ENCODE assay signal across 1 cellular context in genomic region chr1:85641598-85642556, GRCh38.
TF ChIP-seq lines count a peak whose summit lies in the region.
"Not testable (repeated sequence)": the region's sequence is repeated elsewhere in the genome, so short reads cannot be mapped to it uniquely, and the experiment has no call there.

No MANE protein-coding gene starts in this region.

TF ChIP-seq in HepG2, 621 proteins besides CTCF, POLR2A, EP300 and RAD21 (continued from another document and continues in another):
- TF ChIP-seq ZNF331 (CRISPR knock-in tag; IDR thresholded peaks at IDR 0.05) (0 out of 2 replicates have a peak, but pooled peaks have one; percentile 21), GABPB1 (CRISPR knock-in tag; IDR thresholded peaks at IDR 0.05) (peak; percentile 52; the same call in 1 of the 2 replicates), MYC (CRISPR knock-in tag; IDR thresholded peaks at IDR 0.05; ENCODE audit: borderline replicate concordance) (peak; percentile 54; the same call in 1 of the 2 replicates), ZNF292 (CRISPR knock-in tag; IDR thresholded peaks at IDR 0.05; ENCODE audit: borderline replicate concordance, low read depth) (peak; percentile 89), SOX5 (CRISPR knock-in tag; IDR thresholded peaks at IDR 0.05; ENCODE audit: borderline replicate concordance) (0 out of 2 replicates have a peak, but pooled peaks have one; percentile 27), FOXA1 (CRISPR knock-in tag; IDR thresholded peaks at IDR 0.05) (peak; percentile 83), FOXP4 (CRISPR knock-in tag; IDR thresholded peaks at IDR 0.05) (peak; percentile 50; the same call in 1 of the 2 replicates), SMC3 (IDR thresholded peaks at IDR 0.05; ENCODE audit: low read length) (0 out of 2 replicates have a peak, but pooled peaks have one; percentile 1), ZC3H13 (CRISPR knock-in tag; IDR thresholded peaks at IDR 0.05) (0 out of 2 replicates have a peak, but pooled peaks have one; percentile 32), ZMYM4 (CRISPR knock-in tag; IDR thresholded peaks at IDR 0.05) (peak; percentile 74), HOXA3 (CRISPR knock-in tag; IDR thresholded peaks at IDR 0.05) (peak; percentile 66; the same call in 1 of the 2 replicates), ARNT2 (CRISPR knock-in tag; IDR thresholded peaks at IDR 0.05; ENCODE audit: low read depth) (peak; percentile 19; the same call in 1 of the 2 replicates), GATAD1 (CRISPR knock-in tag; IDR thresholded peaks at IDR 0.05) (peak; percentile 28; the same call in 1 of the 2 replicates), SAP130 (CRISPR knock-in tag; IDR thresholded peaks at IDR 0.05; ENCODE audit: low read depth) (peak; percentile 38; the same call in 1 of the 2 replicates), ZNF629 (CRISPR knock-in tag; conservative IDR thresholded peaks at IDR 0.05) (0 out of 2 replicates have a peak, but pooled peaks have one; percentile 26), DMAP1 (CRISPR knock-in tag; IDR thresholded peaks at IDR 0.05) (0 out of 2 replicates have a peak, but pooled peaks have one; percentile 42), SOX6 (CRISPR knock-in tag; IDR thresholded peaks at IDR 0.05) (peak; percentile 17; the same call in 1 of the 2 replicates), HNF4A (CRISPR knock-in tag; IDR thresholded peaks at IDR 0.05) (0 out of 2 replicates have a peak, but pooled peaks have one; percentile 2), FOXK1 (CRISPR knock-in tag; IDR thresholded peaks at IDR 0.05; ENCODE audit: borderline replicate concordance, low read depth) (peak; percentile 30; the same call in 1 of the 2 replicates), YEATS4 (CRISPR knock-in tag; IDR thresholded peaks at IDR 0.05; ENCODE audit: borderline replicate concordance) (peak; percentile 50; the same call in 1 of the 2 replicates), ZNF317 (CRISPR knock-in tag; IDR thresholded peaks at IDR 0.05) (peak; percentile 70), LCORL (CRISPR knock-in tag; IDR thresholded peaks at IDR 0.05) (peak; percentile 8; the same call in 1 of the 2 replicates), ZNF768 (CRISPR knock-in tag; IDR thresholded peaks at IDR 0.05) (0 out of 2 replicates have a peak, but pooled peaks have one; percentile 26), GMEB1 (CRISPR knock-in tag; IDR thresholded peaks at IDR 0.05; ENCODE audit: borderline replicate concordance) (peak; percentile 48; the same call in 1 of the 2 replicates), KDM2A (CRISPR knock-in tag; IDR thresholded peaks at IDR 0.05; ENCODE audit: borderline replicate concordance, low read depth) (peak; percentile 53; the same call in 1 of the 2 replicates), ZBTB20 (CRISPR knock-in tag; IDR thresholded peaks at IDR 0.05; ENCODE audit: borderline replicate concordance, low read depth) (peak; percentile 25; the same call in 1 of the 2 replicates), SALL1 (CRISPR knock-in tag; IDR thresholded peaks at IDR 0.05) (peak; percentile 67), BRD4 (CRISPR knock-in tag; IDR thresholded peaks at IDR 0.05) (peak; percentile 71; the same call in 1 of the 2 replicates), NCOA2 (CRISPR knock-in tag; IDR thresholded peaks at IDR 0.05) (0 out of 2 replicates have a peak, but pooled peaks have one; percentile 16), ZNF644 (CRISPR knock-in tag; IDR thresholded peaks at IDR 0.05; ENCODE audit: low read depth) (peak; percentile 68; the same call in 1 of the 2 replicates), KLF16 (CRISPR knock-in tag; IDR thresholded peaks at IDR 0.05) (0 out of 4 replicates have a peak, but pooled peaks of 1 of the 2 experiments have one; percentile 13), ISL2 (CRISPR knock-in tag; IDR thresholded peaks at IDR 0.05) (0 out of 2 replicates have a peak, but pooled peaks have one; percentile 18), FOXA3 (CRISPR knock-in tag; IDR thresholded peaks at IDR 0.05) (peak; percentile 73), NFKB2 (CRISPR knock-in tag; IDR thresholded peaks at IDR 0.05; ENCODE audit: borderline replicate concordance) (peak; percentile 30; the same call in 1 of the 2 replicates), ETV5 (CRISPR knock-in tag; IDR thresholded peaks at IDR 0.05; ENCODE audit: borderline replicate concordance) (peak; percentile 48), ZNF350 (CRISPR knock-in tag; IDR thresholded peaks at IDR 0.05; ENCODE audit: borderline replicate concordance, low read depth) (peak; percentile 49; the same call in 1 of the 2 replicates)
- TF ChIP-seq, protein P1, sequence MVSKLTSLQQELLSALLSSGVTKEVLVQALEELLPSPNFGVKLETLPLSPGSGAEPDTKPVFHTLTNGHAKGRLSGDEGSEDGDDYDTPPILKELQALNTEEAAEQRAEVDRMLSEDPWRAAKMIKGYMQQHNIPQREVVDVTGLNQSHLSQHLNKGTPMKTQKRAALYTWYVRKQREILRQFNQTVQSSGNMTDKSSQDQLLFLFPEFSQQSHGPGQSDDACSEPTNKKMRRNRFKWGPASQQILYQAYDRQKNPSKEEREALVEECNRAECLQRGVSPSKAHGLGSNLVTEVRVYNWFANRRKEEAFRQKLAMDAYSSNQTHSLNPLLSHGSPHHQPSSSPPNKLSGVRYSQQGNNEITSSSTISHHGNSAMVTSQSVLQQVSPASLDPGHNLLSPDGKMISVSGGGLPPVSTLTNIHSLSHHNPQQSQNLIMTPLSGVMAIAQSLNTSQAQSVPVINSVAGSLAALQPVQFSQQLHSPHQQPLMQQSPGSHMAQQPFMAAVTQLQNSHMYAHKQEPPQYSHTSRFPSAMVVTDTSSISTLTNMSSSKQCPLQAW (CRISPR knock-in tag; IDR thresholded peaks at IDR 0.05) = peak; percentile 45; the same call in 1 of the 2 replicates
- TF ChIP-seq, protein P2, sequence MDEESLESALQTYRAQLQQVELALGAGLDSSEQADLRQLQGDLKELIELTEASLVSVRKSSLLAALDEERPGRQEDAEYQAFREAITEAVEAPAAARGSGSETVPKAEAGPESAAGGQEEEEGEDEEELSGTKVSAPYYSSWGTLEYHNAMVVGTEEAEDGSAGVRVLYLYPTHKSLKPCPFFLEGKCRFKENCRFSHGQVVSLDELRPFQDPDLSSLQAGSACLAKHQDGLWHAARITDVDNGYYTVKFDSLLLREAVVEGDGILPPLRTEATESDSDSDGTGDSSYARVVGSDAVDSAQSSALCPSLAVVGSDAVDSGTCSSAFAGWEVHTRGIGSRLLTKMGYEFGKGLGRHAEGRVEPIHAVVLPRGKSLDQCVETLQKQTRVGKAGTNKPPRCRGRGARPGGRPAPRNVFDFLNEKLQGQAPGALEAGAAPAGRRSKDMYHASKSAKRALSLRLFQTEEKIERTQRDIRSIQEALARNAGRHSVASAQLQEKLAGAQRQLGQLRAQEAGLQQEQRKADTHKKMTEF (CRISPR knock-in tag; IDR thresholded peaks at IDR 0.05) = peak; percentile 80
- TF ChIP-seq, protein P3, sequence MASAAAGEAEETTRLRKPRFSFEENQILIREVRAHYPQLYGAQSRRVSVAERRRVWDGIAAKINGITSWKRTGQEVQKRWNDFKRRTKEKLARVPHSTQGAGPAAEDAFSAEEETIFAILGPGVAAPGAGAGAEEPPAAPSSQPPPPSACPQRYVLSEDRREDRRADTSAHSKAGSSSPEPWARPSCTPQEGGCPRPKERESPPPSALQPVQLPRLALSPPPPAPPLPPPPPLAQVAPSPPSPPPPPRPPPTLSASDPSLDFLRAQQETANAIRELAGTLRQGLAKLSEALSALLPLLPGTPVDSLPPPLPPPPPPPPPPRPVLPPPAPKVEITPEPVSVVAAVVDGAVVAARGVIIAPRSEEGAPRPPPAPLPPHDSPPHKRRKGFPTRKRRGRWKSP (CRISPR knock-in tag; IDR thresholded peaks at IDR 0.05) = 0 out of 2 replicates have a peak, but pooled peaks have one; percentile 45
- TF ChIP-seq FOXA1, SOX6, LCORL (IDR thresholded peaks at IDR 0.05): not testable (repeated sequence)
- TF ChIP-seq, protein P4, sequence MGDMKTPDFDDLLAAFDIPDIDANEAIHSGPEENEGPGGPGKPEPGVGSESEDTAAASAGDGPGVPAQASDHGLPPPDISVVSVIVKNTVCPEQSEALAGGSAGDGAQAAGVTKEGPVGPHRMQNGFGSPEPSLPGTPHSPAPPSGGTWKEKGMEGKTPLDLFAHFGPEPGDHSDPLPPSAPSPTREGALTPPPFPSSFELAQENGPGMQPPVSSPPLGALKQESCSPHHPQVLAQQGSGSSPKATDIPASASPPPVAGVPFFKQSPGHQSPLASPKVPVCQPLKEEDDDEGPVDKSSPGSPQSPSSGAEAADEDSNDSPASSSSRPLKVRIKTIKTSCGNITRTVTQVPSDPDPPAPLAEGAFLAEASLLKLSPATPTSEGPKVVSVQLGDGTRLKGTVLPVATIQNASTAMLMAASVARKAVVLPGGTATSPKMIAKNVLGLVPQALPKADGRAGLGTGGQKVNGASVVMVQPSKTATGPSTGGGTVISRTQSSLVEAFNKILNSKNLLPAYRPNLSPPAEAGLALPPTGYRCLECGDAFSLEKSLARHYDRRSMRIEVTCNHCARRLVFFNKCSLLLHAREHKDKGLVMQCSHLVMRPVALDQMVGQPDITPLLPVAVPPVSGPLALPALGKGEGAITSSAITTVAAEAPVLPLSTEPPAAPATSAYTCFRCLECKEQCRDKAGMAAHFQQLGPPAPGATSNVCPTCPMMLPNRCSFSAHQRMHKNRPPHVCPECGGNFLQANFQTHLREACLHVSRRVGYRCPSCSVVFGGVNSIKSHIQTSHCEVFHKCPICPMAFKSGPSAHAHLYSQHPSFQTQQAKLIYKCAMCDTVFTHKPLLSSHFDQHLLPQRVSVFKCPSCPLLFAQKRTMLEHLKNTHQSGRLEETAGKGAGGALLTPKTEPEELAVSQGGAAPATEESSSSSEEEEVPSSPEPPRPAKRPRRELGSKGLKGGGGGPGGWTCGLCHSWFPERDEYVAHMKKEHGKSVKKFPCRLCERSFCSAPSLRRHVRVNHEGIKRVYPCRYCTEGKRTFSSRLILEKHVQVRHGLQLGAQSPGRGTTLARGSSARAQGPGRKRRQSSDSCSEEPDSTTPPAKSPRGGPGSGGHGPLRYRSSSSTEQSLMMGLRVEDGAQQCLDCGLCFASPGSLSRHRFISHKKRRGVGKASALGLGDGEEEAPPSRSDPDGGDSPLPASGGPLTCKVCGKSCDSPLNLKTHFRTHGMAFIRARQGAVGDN (CRISPR knock-in tag; IDR thresholded peaks at IDR 0.05) = peak; percentile 79
- TF ChIP-seq, protein P5, sequence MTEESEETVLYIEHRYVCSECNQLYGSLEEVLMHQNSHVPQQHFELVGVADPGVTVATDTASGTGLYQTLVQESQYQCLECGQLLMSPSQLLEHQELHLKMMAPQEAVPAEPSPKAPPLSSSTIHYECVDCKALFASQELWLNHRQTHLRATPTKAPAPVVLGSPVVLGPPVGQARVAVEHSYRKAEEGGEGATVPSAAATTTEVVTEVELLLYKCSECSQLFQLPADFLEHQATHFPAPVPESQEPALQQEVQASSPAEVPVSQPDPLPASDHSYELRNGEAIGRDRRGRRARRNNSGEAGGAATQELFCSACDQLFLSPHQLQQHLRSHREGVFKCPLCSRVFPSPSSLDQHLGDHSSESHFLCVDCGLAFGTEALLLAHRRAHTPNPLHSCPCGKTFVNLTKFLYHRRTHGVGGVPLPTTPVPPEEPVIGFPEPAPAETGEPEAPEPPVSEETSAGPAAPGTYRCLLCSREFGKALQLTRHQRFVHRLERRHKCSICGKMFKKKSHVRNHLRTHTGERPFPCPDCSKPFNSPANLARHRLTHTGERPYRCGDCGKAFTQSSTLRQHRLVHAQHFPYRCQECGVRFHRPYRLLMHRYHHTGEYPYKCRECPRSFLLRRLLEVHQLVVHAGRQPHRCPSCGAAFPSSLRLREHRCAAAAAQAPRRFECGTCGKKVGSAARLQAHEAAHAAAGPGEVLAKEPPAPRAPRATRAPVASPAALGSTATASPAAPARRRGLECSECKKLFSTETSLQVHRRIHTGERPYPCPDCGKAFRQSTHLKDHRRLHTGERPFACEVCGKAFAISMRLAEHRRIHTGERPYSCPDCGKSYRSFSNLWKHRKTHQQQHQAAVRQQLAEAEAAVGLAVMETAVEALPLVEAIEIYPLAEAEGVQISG (CRISPR knock-in tag; IDR thresholded peaks at IDR 0.05) = peak; percentile 54; the same call in 1 of the 2 replicates
- TF ChIP-seq, protein P6, sequence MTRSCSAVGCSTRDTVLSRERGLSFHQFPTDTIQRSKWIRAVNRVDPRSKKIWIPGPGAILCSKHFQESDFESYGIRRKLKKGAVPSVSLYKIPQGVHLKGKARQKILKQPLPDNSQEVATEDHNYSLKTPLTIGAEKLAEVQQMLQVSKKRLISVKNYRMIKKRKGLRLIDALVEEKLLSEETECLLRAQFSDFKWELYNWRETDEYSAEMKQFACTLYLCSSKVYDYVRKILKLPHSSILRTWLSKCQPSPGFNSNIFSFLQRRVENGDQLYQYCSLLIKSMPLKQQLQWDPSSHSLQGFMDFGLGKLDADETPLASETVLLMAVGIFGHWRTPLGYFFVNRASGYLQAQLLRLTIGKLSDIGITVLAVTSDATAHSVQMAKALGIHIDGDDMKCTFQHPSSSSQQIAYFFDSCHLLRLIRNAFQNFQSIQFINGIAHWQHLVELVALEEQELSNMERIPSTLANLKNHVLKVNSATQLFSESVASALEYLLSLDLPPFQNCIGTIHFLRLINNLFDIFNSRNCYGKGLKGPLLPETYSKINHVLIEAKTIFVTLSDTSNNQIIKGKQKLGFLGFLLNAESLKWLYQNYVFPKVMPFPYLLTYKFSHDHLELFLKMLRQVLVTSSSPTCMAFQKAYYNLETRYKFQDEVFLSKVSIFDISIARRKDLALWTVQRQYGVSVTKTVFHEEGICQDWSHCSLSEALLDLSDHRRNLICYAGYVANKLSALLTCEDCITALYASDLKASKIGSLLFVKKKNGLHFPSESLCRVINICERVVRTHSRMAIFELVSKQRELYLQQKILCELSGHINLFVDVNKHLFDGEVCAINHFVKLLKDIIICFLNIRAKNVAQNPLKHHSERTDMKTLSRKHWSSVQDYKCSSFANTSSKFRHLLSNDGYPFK (CRISPR knock-in tag; IDR thresholded peaks at IDR 0.05; ENCODE audit: borderline replicate concordance) = peak; percentile 45; the same call in 1 of the 2 replicates
